28 cellular contexts compared by ENCODE assay signal in genomic region chr19:24142771-24143170, GRCh38.
"Had no signal": no experiment of that assay in that cellular context is flagged by ENCODE, and none has a peak within 500 bp of the region (broad histone marks: within the 10 kb centered on the region; RNA-seq: fewer than 3 reads in every experiment).

No MANE protein-coding gene starts in this region.

- H3K36me3 ChIP-seq: neutrophil, upper lobe of right lung, uterus had no signal

- H3K4me1 ChIP-seq: pancreas, psoas muscle, spleen, suprapubic skin, testis, tibial artery, transverse colon, upper lobe of right lung, uterus had no signal

- FAIRE-seq: pancreas had no signal

- H3K4me2 ChIP-seq: smooth muscle cell had no signal

- H3K27ac ChIP-seq: neutrophil, pancreas, psoas muscle, skin epidermis, spleen, suprapubic skin, testis, tibial artery, transverse colon, upper lobe of right lung, uterus had no signal

- ATAC-seq: naive thymus-derived CD8-positive, alpha-beta T cell; natural killer cell treated with Interleukin-12 subunit alpha and Interleukin-12 subunit beta and Interleukin-15 and Interleukin-18, amount 100 ng/mL, for 72 hours; pancreas; psoas muscle; right cardiac atrium; sciatic nerve; stimulated activated memory B cell treated with anti-CD40 and anti-IgM and Interleukin-4, amounts not matched to agents 10 μg/mL and 1 μg/mL and 100 μg/mL, for 72 hours; stimulated activated naive CD8-positive, alpha-beta T cell treated with anti-CD3 and anti-CD28 coated beads, Interleukin-15, amount 100 ng/mL, for 72 hours; stimulated activated naive CD8-positive, alpha-beta T cell treated with anti-CD3 and anti-CD28 coated beads, Interleukin-15, Interleukin-2, amounts not matched to agents 100 U/mL and 50 U/mL, for 24 hours; upper lobe of right lung had no signal

- H3K4me3 ChIP-seq: pancreas, psoas muscle, skin epidermis, smooth muscle cell, spleen, suprapubic skin, testis, tibial artery, transverse colon, upper lobe of right lung, uterus had no signal

- H3K27me3 ChIP-seq: neutrophil, pancreas, spleen, suprapubic skin, testis, tibial artery, transverse colon, upper lobe of right lung, uterus had no signal

- DNase-seq: naive thymus-derived CD8-positive, alpha-beta T cell; nephron progenitor cell; nucleus accumbens; pancreas; psoas muscle; right cardiac atrium; spleen; stimulated activated CD4-positive, alpha-beta T cell treated with anti-CD3 and anti-CD28 coated beads, Interleukin-12 subunit alpha, Interleukin-12 subunit beta, amount 100 ng/mL, for 4 hours; stimulated activated CD4-positive, alpha-beta T cell treated with anti-CD3 and anti-CD28 coated beads, Interleukin-1b, Interleukin-23, amount 100 ng/mL, for 48 hours; stimulated activated CD4-positive, alpha-beta T cell treated with anti-CD3 and anti-CD28 coated beads, Interleukin-4, amount 100 ng/mL, for 1 hour; stimulated activated CD4-positive, alpha-beta T cell treated with anti-CD3 and anti-CD28 coated beads, Interleukin-4, amount 100 ng/mL, for 4 hours; stimulated activated CD8-positive, alpha-beta memory T cell treated with anti-CD3 and anti-CD28 coated beads, Interleukin-4, amount 100 ng/mL, for 48 hours; stimulated activated naive CD4-positive, alpha-beta T cell; stimulated activated naive CD8-positive, alpha-beta T cell treated with anti-CD3 and anti-CD28 coated beads, Interleukin-15, amount 100 ng/mL, for 72 hours; stimulated activated naive CD8-positive, alpha-beta T cell treated with anti-CD3 and anti-CD28 coated beads, Interleukin-15, Interleukin-2, amounts not matched to agents 100 U/mL and 50 U/mL, for 24 hours; substantia nigra; testis; tibial artery; transverse colon; upper lobe of right lung; uterus had no signal

- H3K9me3 ChIP-seq: testis had no signal
